Comparison of ENCODE assay signal across 17 cellular contexts in the genomic region with DNA sequence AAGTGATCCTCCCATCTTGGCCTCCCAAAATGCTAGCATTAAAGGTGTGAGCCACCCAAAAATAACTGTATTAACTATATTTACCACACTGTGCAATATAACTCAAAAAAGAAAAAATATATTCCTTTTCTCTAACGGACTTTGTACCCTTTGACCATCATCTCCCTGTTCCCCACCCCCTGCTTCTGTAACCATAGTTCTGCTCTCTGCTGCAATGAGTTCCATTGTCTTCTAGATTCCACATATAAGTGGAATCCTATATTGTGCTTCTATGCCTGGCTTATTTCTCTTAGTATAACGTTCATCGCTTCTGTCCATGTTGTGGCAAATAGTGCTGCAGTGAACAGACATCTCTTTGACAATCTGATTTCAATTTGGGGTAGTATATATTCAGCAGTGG. TPM values are rescaled to one million over a fixed set of nuclear protein-coding genes. Genes with fewer than 3 reads are reported as not detected.
DNase-seq lines count a peak whose midpoint lies in the region; ATAC-seq and TF ChIP-seq lines count a peak whose summit lies in the region.
"Had no signal": no experiment of that assay in that cellular context is flagged by ENCODE, and none has a peak within 500 bp of the region (broad histone marks: within the 10 kb centered on the region; RNA-seq: fewer than 3 reads in every experiment).

No MANE protein-coding gene starts in this region.

- peaks cover 69% of the 10 kb centered on the region for H3K4me1 Mint-ChIP-seq in activated naive CD8-positive, alpha-beta T cell (ENCODE audit: low read depth)
- H3K4me1 Mint-ChIP-seq in activated naive CD8-positive, alpha-beta T cell treated with anti-CD3 and anti-CD28 coated beads for 36 hours, result peaks cover 56% of the 10 kb centered on the region
- H3K4me1 Mint-ChIP-seq in T-helper 17 cell (peaks cover 41% of the 10 kb centered on the region), mesothelial cell of epicardium (peaks cover 22% of the 10 kb centered on the region), progenitor cell of endocrine pancreas (ENCODE audit: low read depth) (peaks cover 21% of the 10 kb centered on the region)

- peak overlapping the region; percentile 31 for H3K4me3 Mint-ChIP-seq in activated naive CD8-positive, alpha-beta T cell
- H3K4me3 Mint-ChIP-seq in activated naive CD8-positive, alpha-beta T cell treated with anti-CD3 and anti-CD28 coated beads for 36 hours, result no peak overlapping the region
- H3K4me3 Mint-ChIP-seq in T-helper 17 cell, result peak overlapping the region; percentile 31
- H3K4me3 Mint-ChIP-seq in mesothelial cell of epicardium, result no peak overlapping the region
- H3K4me3 Mint-ChIP-seq in progenitor cell of endocrine pancreas (ENCODE audit: low read depth), result no peak overlapping the region

- no peaks in the 10 kb centered on the region for H3K27me3 Mint-ChIP-seq in activated naive CD8-positive, alpha-beta T cell
- H3K27me3 Mint-ChIP-seq in activated naive CD8-positive, alpha-beta T cell treated with anti-CD3 and anti-CD28 coated beads for 36 hours, result peaks cover 4% of the 10 kb centered on the region
- H3K27me3 Mint-ChIP-seq in T-helper 17 cell (no peaks in the 10 kb centered on the region), mesothelial cell of epicardium (ENCODE audit: low read depth) (no peaks in the 10 kb centered on the region), progenitor cell of endocrine pancreas (no peaks in the 10 kb centered on the region)

- H3K27ac Mint-ChIP-seq in activated naive CD8-positive, alpha-beta T cell, result peak overlapping the region; percentile 3
- no peak overlapping the region for H3K27ac Mint-ChIP-seq in activated naive CD8-positive, alpha-beta T cell treated with anti-CD3 and anti-CD28 coated beads for 36 hours
- H3K27ac Mint-ChIP-seq in T-helper 17 cell, result peak overlapping the region; percentile 77
- peak overlapping the region; percentile 5 for H3K27ac Mint-ChIP-seq in mesothelial cell of epicardium
- H3K27ac Mint-ChIP-seq in progenitor cell of endocrine pancreas, result peak overlapping the region; percentile 77

- H3K9me3 ChIP-seq in T-helper 17 cell (ENCODE audit: control insufficient read depth, low read length, poor library complexity, severe bottlenecking), result no peaks in the 10 kb centered on the region
- H3K9me3 ChIP-seq: Caco-2 had no signal

- H3K36me3 Mint-ChIP-seq in activated naive CD8-positive, alpha-beta T cell, result peaks cover 11% of the 10 kb centered on the region
- H3K36me3 Mint-ChIP-seq in activated naive CD8-positive, alpha-beta T cell treated with anti-CD3 and anti-CD28 coated beads for 36 hours, result peaks cover 38% of the 10 kb centered on the region
- H3K36me3 Mint-ChIP-seq in T-helper 17 cell (ENCODE audit: low read depth), result peaks cover 8% of the 10 kb centered on the region
- H3K36me3 Mint-ChIP-seq in mesothelial cell of epicardium, result peaks cover 10% of the 10 kb centered on the region
- H3K36me3 Mint-ChIP-seq in progenitor cell of endocrine pancreas (ENCODE audit: insufficient read depth), result peaks cover 7% of the 10 kb centered on the region

- DNase-seq in activated naive CD8-positive, alpha-beta T cell treated with anti-CD3 and anti-CD28 coated beads for 36 hours, result no peak
- DNase-seq in T-helper 17 cell (no peak), mesothelial cell of epicardium (ENCODE audit: low spot score in 2 of 2, unreplicated experiment in 2 of 2) (no peak), progenitor cell of endocrine pancreas (ENCODE audit: low spot score, unreplicated experiment) (no peak)
- DNase-seq in activated effector memory CD4-positive, alpha-beta T cell treated with anti-CD3 and anti-CD28 coated beads, Interleukin-2, amount 50 U/mL, for 16 hours, result no peak
- DNase-seq: Caco-2, DMS153, EL, GM23248, MM.1S, NCI-H1092 treated with DMSO at 0.1 percent for 48 hours, NCI-H2081 treated with DMSO at 0.1 percent for 48 hours, NCI-H510A treated with DMSO at 0.1 percent for 48 hours, PC-3 had no signal

- no peak for ATAC-seq in T-helper 17 cell
- ATAC-seq in HG03196 (IDR thresholded peaks at IDR 0.05; ENCODE audit: unreplicated experiment), result no peak
- ATAC-seq: HCT116, PC-3 had no signal

- TF ChIP-seq CTCF in mesothelial cell of epicardium (IDR thresholded peaks at IDR 0.05; ENCODE audit: unreplicated experiment) (no peak), progenitor cell of endocrine pancreas (IDR thresholded peaks at IDR 0.05; ENCODE audit: unreplicated experiment) (no peak)

- no peaks in the 10 kb centered on the region for H3K9me3 Mint-ChIP-seq in activated naive CD8-positive, alpha-beta T cell (ENCODE audit: low read depth)
- H3K9me3 Mint-ChIP-seq in activated naive CD8-positive, alpha-beta T cell treated with anti-CD3 and anti-CD28 coated beads for 36 hours, result no peaks in the 10 kb centered on the region
- H3K9me3 Mint-ChIP-seq in mesothelial cell of epicardium (no peaks in the 10 kb centered on the region), progenitor cell of endocrine pancreas (ENCODE audit: low read depth) (no peaks in the 10 kb centered on the region)

RNA-seq across cellular contexts. Expression of a gene that starts 4.2 kb away (rescaled TPM):
- 10 to 100 TPM; 80.3 to 82.6 TPM for total RNA-seq in activated naive CD8-positive, alpha-beta T cell treated with anti-CD3 and anti-CD28 coated beads for 36 hours
- total RNA-seq in T-helper 17 cell (10 to 100 TPM; 73.7 to 87.4 TPM), mesothelial cell of epicardium (81.3 to 85.3 TPM (median 85.1 TPM) in 3 replicates), progenitor cell of endocrine pancreas (71.8 and 77.2 TPM in 2 replicates)

Comparison
In these comparisons a context has a peak if more than half of its experiments do, and no peak if none do; other contexts are left out.
1. H3K4me3 Mint-ChIP-seq: peak in activated naive CD8-positive, alpha-beta T cell (single experiment) and T-helper 17 cell (single experiment); none in activated naive CD8-positive, alpha-beta T cell treated with anti-CD3 and anti-CD28 coated beads for 36 hours (single experiment), mesothelial cell of epicardium (single experiment) and progenitor cell of endocrine pancreas (single experiment).